In genomic region chrX:152428089-152428488, GRCh38 we compare ENCODE assay signal across 1 cellular context.
TF ChIP-seq lines count a peak whose summit lies in the region.

No MANE protein-coding gene starts in this region.

TF ChIP-seq in GM23338, 12 proteins besides CTCF, POLR2A, EP300 and RAD21 (continued from another document):
- TF ChIP-seq REST (IDR thresholded peaks at IDR 0.05; ENCODE audit: unreplicated experiment) (no peak), EZH2phosphoT487 (IDR thresholded peaks at IDR 0.05; ENCODE audit: unreplicated experiment) (no peak), CREB1 (CRISPR knock-in tag; IDR thresholded peaks at IDR 0.05; ENCODE audit: low read depth) (no peak), ETS1 (IDR thresholded peaks at IDR 0.05) (no peak), EZH2 (IDR thresholded peaks at IDR 0.05; ENCODE audit: low read depth, unreplicated experiment) (no peak), POLR2AphosphoS5 (IDR thresholded peaks at IDR 0.05; ENCODE audit: low read depth) (no peak), STAT1 (IDR thresholded peaks at IDR 0.05; ENCODE audit: unreplicated experiment) (no peak)
